In genomic region chr15:77505556-77505955, GRCh38 we compare ENCODE assay signal across 19 cellular contexts.
"Had no signal": no experiment of that assay in that cellular context is flagged by ENCODE, and none has a peak within 500 bp of the region (broad histone marks: within the 10 kb centered on the region; RNA-seq: fewer than 3 reads in every experiment).

No MANE protein-coding gene starts in this region.

- H3K27me3 ChIP-seq: gastrocnemius medialis, thyroid gland had no signal

- DNase-seq: activated B cell treated with CpG ODN at 0.5 μM for 24 hours; activated CD4-positive, alpha-beta memory T cell treated with anti-CD3 and anti-CD28 coated beads for 36 hours; activated CD4-positive, alpha-beta T cell treated with anti-CD3 and anti-CD28 coated beads for 4 hours; activated naive CD4-positive, alpha-beta T cell; activated naive CD8-positive, alpha-beta T cell treated with anti-CD3 and anti-CD28 coated beads for 36 hours; activated T-cell treated with anti-CD3 and anti-CD28 coated beads for 4 hours; amniotic stem cell; central memory CD4-positive, alpha-beta T cell; endodermal cell; erythroblast; gastrocnemius medialis; kidney glomerular epithelial cell; natural killer cell; stimulated activated naive B cell treated with anti-CD40 and anti-IgM and Interleukin-4, amounts not matched to agents 10 μg/mL and 1 μg/mL and 100 μg/mL, for 72 hours; T-helper 1 cell; T-helper 9 cell had no signal

- H3K9me3 ChIP-seq: gastrocnemius medialis, neutrophil, thyroid gland had no signal

- H3K27ac ChIP-seq: neutrophil, parathyroid adenoma had no signal

- H3K9ac ChIP-seq: parathyroid adenoma had no signal

- H2AFZ ChIP-seq: parathyroid adenoma had no signal

- H3K4me3 ChIP-seq: gastrocnemius medialis, thyroid gland had no signal

- H3K36me3 ChIP-seq: gastrocnemius medialis, neutrophil, thyroid gland had no signal

- H3K79me2 ChIP-seq: parathyroid adenoma had no signal

- ATAC-seq: gastrocnemius medialis; natural killer cell; stimulated activated naive B cell treated with anti-CD40 and anti-IgM and Interleukin-4, amounts not matched to agents 10 μg/mL and 1 μg/mL and 100 μg/mL, for 72 hours had no signal
